ENCODE assay signal across 1 cellular context in genomic region chr11:100851584-100852152, GRCh38.
A peak's percentile ranks its signal among the peaks of the same experiment; 100 is the strongest.
TF ChIP-seq lines count a peak whose summit lies in the region.

No MANE protein-coding gene starts in this region.

TF ChIP-seq in liver, 16 proteins besides CTCF, POLR2A, EP300 and RAD21 (continued from another document):
- TF ChIP-seq ATF3 (IDR thresholded peaks at IDR 0.05) (no peak), EGR1 (IDR thresholded peaks at IDR 0.05; ENCODE audit: low read depth in 2 of 2) (no peak), REST (IDR thresholded peaks at IDR 0.05) (no peak), HNF4A (conservative IDR thresholded peaks at IDR 0.05) (peak; percentile 44 to 63), TAF1 (conservative IDR thresholded peaks at IDR 0.05) (no peak)
TF ChIP-seq in liver: peak in this region for 9.
